1 cellular context compared by ENCODE assay signal in the genomic region with DNA sequence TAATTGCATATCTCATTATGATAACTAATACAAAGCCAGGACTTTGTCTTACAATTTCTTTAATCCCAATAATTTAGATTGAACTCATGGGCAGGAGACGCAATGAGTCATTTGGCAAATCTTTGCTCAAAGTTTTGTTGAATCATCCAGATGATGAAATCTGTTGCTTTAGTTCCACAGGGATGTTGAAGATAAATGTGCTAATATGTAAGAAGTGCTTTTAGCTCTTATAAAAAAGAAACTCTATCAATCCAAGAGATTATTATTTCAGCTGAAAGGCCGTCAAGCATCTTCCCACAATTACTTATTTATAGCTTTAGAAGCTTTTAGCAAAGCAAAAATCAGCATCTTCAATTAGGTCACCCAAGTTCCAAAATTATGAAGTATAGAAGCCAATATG.
TF ChIP-seq lines count a peak whose summit lies in the region.

No MANE protein-coding gene starts in this region.

TF ChIP-seq in K562, 482 proteins besides CTCF, POLR2A, EP300 and RAD21 (continued from another document):
- TF ChIP-seq, protein P1, sequence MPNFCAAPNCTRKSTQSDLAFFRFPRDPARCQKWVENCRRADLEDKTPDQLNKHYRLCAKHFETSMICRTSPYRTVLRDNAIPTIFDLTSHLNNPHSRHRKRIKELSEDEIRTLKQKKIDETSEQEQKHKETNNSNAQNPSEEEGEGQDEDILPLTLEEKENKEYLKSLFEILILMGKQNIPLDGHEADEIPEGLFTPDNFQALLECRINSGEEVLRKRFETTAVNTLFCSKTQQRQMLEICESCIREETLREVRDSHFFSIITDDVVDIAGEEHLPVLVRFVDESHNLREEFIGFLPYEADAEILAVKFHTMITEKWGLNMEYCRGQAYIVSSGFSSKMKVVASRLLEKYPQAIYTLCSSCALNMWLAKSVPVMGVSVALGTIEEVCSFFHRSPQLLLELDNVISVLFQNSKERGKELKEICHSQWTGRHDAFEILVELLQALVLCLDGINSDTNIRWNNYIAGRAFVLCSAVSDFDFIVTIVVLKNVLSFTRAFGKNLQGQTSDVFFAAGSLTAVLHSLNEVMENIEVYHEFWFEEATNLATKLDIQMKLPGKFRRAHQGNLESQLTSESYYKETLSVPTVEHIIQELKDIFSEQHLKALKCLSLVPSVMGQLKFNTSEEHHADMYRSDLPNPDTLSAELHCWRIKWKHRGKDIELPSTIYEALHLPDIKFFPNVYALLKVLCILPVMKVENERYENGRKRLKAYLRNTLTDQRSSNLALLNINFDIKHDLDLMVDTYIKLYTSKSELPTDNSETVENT (CRISPR knock-in tag; IDR thresholded peaks at IDR 0.05): no peak
- TF ChIP-seq SMARCE1 (IDR thresholded peaks at IDR 0.05) (peak; percentile 48; the same call in 1 of the 2 replicates), HDAC2 (IDR thresholded peaks at IDR 0.05) (no peak), POLR3A (IDR thresholded peaks at IDR 0.05; ENCODE audit: borderline replicate concordance, extremely low read depth, insufficient read depth, insufficient read length) (no peak), ZNF133 (CRISPR knock-in tag; IDR thresholded peaks at IDR 0.05) (no peak), ZBTB33 (CRISPR knock-in tag; IDR thresholded peaks at IDR 0.05) (no peak), SNRNP70 (optimal IDR thresholded peaks at IDR 0.05; ENCODE audit: low read depth, low read length) (no peak), ETV1 (tag; conservative IDR thresholded peaks at IDR 0.05; ENCODE audit: low read depth) (no peak), FOS (IDR thresholded peaks at IDR 0.05; ENCODE audit: extremely low read depth, insufficient read length) (peak; percentile 13), MEF2D (tag; conservative IDR thresholded peaks at IDR 0.05; ENCODE audit: low read depth) (no peak), SIN3A (IDR thresholded peaks at IDR 0.05; ENCODE audit: borderline replicate concordance in 2 of 2, control insufficient read depth in 1 of 2, low read depth in 2 of 2, low read length in 2 of 2) (no peak), ATF3 (IDR thresholded peaks at IDR 0.05) (peak; percentile 95), ATF3 (CRISPR knock-in tag; conservative IDR thresholded peaks at IDR 0.05) (no peak), ATF7 (IDR thresholded peaks at IDR 0.05) (0 out of 2 replicates have a peak, but pooled peaks have one; percentile 28), CEBPG (CRISPR knock-in tag; IDR thresholded peaks at IDR 0.05) (peak; percentile 23; the same call in 1 of the 2 replicates), CEBPG (tag; conservative IDR thresholded peaks at IDR 0.05 in 1 of 2, IDR thresholded peaks at IDR 0.05 in 1 of 2) (peak; percentile 94 to 97), NFYB (IDR thresholded peaks at IDR 0.05; ENCODE audit: extremely low read depth, insufficient read length) (no peak), JUN (IDR thresholded peaks at IDR 0.05; ENCODE audit: borderline replicate concordance, low read depth, low read length) (peak; percentile 79), JUN (CRISPR knock-in tag; IDR thresholded peaks at IDR 0.05; ENCODE audit: borderline replicate concordance) (no peak), DPF2 (IDR thresholded peaks at IDR 0.05) (peak; percentile 32; the same call in 1 of the 2 replicates), ZNF766 (CRISPR knock-in tag; conservative IDR thresholded peaks at IDR 0.05) (no peak), ATF4 (CRISPR knock-in tag; IDR thresholded peaks at IDR 0.05) (peak; percentile 28; the same call in 1 of the 2 replicates), ZBTB1 (CRISPR knock-in tag; IDR thresholded peaks at IDR 0.05; ENCODE audit: borderline replicate concordance, low read depth) (no peak), MAFK (IDR thresholded peaks at IDR 0.05; ENCODE audit: low read length) (peak; percentile 24; the same call in 1 of the 2 replicates), GTF2E2 (tag; IDR thresholded peaks at IDR 0.05) (no peak), KLF1 (tag; IDR thresholded peaks at IDR 0.05) (no peak), RCOR1 (IDR thresholded peaks at IDR 0.05; ENCODE audit: borderline replicate concordance in 1 of 2, low read depth in 2 of 2, low read length in 2 of 2) (no peak; a peak in 1 of 4 replicates), ZNF184 (CRISPR knock-in tag; IDR thresholded peaks at IDR 0.05) (no peak), ZNF316 (IDR thresholded peaks at IDR 0.05) (no peak), PHTF2 (CRISPR knock-in tag; IDR thresholded peaks at IDR 0.05) (no peak), SMARCC2 (IDR thresholded peaks at IDR 0.05; ENCODE audit: low read depth) (peak; percentile 22; the same call in 1 of the 2 replicates)
- TF ChIP-seq, protein P2, sequence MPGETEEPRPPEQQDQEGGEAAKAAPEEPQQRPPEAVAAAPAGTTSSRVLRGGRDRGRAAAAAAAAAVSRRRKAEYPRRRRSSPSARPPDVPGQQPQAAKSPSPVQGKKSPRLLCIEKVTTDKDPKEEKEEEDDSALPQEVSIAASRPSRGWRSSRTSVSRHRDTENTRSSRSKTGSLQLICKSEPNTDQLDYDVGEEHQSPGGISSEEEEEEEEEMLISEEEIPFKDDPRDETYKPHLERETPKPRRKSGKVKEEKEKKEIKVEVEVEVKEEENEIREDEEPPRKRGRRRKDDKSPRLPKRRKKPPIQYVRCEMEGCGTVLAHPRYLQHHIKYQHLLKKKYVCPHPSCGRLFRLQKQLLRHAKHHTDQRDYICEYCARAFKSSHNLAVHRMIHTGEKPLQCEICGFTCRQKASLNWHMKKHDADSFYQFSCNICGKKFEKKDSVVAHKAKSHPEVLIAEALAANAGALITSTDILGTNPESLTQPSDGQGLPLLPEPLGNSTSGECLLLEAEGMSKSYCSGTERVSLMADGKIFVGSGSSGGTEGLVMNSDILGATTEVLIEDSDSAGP (CRISPR knock-in tag; IDR thresholded peaks at IDR 0.05): no peak
- TF ChIP-seq, protein P3, sequence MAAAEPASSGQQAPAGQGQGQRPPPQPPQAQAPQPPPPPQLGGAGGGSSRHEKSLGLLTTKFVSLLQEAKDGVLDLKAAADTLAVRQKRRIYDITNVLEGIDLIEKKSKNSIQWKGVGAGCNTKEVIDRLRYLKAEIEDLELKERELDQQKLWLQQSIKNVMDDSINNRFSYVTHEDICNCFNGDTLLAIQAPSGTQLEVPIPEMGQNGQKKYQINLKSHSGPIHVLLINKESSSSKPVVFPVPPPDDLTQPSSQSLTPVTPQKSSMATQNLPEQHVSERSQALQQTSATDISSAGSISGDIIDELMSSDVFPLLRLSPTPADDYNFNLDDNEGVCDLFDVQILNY (CRISPR knock-in tag; IDR thresholded peaks at IDR 0.05): no peak
- TF ChIP-seq, protein P4, sequence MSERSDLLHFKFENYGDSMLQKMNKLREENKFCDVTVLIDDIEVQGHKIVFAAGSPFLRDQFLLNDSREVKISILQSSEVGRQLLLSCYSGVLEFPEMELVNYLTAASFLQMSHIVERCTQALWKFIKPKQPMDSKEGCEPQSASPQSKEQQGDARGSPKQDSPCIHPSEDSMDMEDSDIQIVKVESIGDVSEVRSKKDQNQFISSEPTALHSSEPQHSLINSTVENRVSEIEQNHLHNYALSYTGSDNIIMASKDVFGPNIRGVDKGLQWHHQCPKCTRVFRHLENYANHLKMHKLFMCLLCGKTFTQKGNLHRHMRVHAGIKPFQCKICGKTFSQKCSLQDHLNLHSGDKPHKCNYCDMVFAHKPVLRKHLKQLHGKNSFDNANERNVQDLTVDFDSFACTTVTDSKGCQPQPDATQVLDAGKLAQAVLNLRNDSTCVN (CRISPR knock-in tag; IDR thresholded peaks at IDR 0.05): no peak
